Comparison of ENCODE assay signal across 12 cellular contexts in the genomic region with DNA sequence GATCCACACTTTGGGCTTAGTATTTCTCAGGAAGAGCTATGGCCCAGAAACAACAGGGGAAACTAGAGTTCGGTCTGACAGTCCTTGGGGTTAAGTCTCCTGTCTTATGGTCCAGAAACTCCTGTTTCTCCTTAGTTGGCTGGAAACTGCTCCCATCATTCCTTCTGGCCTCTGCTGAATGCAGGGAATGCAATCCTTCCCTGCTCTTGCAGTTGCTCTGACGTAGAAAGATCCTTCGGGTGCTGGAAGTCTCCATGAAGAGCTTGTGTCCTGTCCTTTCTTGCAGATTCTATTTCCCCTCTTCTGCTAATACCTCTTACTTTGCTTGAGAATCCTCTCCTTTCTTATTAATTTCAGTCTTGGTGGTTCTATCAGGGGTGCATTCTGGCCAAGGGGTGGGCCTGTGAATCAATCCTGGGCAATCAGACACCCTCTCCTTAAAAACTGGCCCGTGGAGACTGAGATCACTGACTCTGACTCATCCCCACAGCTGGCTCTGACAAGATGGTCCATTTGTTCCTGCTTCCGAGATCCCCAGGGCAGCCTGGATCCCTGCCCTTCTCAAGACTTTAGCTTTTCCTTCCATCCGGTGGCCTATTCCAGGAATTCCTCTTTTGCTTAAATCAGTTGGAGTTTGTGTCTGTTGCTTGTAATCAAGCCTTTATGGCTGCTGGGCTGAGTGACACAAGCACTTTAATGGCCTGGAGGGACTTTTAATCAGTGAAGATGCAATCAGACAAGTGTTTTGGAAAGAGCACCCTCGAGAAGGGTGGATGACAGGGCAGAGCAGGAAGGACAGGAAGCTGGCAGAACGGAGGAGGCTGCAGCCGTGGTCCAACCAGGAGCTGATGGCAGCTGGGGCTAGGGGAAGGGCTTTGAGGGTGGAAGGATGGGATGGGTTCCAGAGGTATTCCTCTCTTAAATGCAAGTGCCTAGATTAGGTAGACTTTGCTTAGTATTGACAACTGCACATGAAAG. TPM values are rescaled to one million over a fixed set of nuclear protein-coding genes. Genes with fewer than 3 reads are reported as not detected.
DNase-seq lines count a peak whose midpoint lies in the region; ATAC-seq, FAIRE-seq and TF ChIP-seq lines count a peak whose summit lies in the region.
"Had no signal": no experiment of that assay in that cellular context is flagged by ENCODE, and none has a peak within 500 bp of the region (broad histone marks: within the 10 kb centered on the region; RNA-seq: fewer than 3 reads in every experiment).

No MANE protein-coding gene starts in this region.

- no peak overlapping the region for H3K4me3 ChIP-seq in pancreas

- DNase-seq in Daoy (ENCODE audit: low read depth): peak; percentile 62
- DNase-seq in amniotic stem cell (lab: John Stamatoyannopoulos, UW): peak; percentile 67
- peak; percentile 48 for DNase-seq in foreskin melanocyte
- no peak for DNase-seq in pancreas
- DNase-seq in activated effector memory CD4-positive, alpha-beta T cell treated with anti-CD3 and anti-CD28 coated beads, Interleukin-2, amount 50 U/mL, for 16 hours: no peak
- DNase-seq in effector memory CD8-positive, alpha-beta T cell: no peak
- DNase-seq in HTR-8/SVneo (ENCODE audit: insufficient read length, low spot score): no peak
- DNase-seq: Caco-2, NCI-H748 treated with DMSO at 0.1 percent for 48 hours had no signal

- H3K4me1 ChIP-seq in pancreas: no peaks in the 10 kb centered on the region
- H3K4me1 ChIP-seq: Caco-2 had no signal

- TF ChIP-seq CTCF in pancreas (IDR thresholded peaks at IDR 0.05): no peak

- H3K9me3 ChIP-seq in pancreas: no peaks in the 10 kb centered on the region
- H3K9me3 ChIP-seq: Caco-2 had no signal

- H3K9me3 Mint-ChIP-seq in effector memory CD8-positive, alpha-beta T cell: peaks cover 0 to 2% of the 10 kb centered on the region in 2 donors

- no peak for FAIRE-seq in pancreas (lab: Jason Lieb, UNC)
- no peak for FAIRE-seq in HTR-8/SVneo (lab: Jason Lieb, UNC)

- no peak overlapping the region for H3K27ac Mint-ChIP-seq in effector memory CD8-positive, alpha-beta T cell
- H3K27ac Mint-ChIP-seq: activated naive CD8-positive, alpha-beta T cell had no signal

- ATAC-seq in pancreas: peak in 3 of 4 donors; percentile 38 to 70 (median 45)
- ATAC-seq in GM19463 (IDR thresholded peaks at IDR 0.05; ENCODE audit: unreplicated experiment): no peak
- ATAC-seq in effector memory CD8-positive, alpha-beta T cell (replicated peaks): no peak

- no peaks in the 10 kb centered on the region for H3K36me3 Mint-ChIP-seq in effector memory CD8-positive, alpha-beta T cell (ENCODE audit: insufficient read depth)
- H3K36me3 Mint-ChIP-seq: activated naive CD8-positive, alpha-beta T cell had no signal

- no peaks in the 10 kb centered on the region for H3K27me3 ChIP-seq in pancreas

- intact Hi-C loops in pancreas (cut with DNase I): loop anchor here in 1 of 3 donors (10.0 kb wide), 1 partner anchor 60 kb away; no protein-coding TSS in a partner anchor

- H3K27ac ChIP-seq in pancreas: no peak overlapping the region
- H3K27ac ChIP-seq: VCaP had no signal

- peaks cover 20 to 83% of the 10 kb centered on the region in 2 donors for H3K27me3 Mint-ChIP-seq in effector memory CD8-positive, alpha-beta T cell

- H3K36me3 ChIP-seq in pancreas: no peaks in the 10 kb centered on the region

- no peak overlapping the region for H3K4me3 Mint-ChIP-seq in effector memory CD8-positive, alpha-beta T cell
- H3K4me3 Mint-ChIP-seq: activated naive CD8-positive, alpha-beta T cell had no signal

- 67 to 72% methylated on average over 9 of the region's 9 CpGs for WGBS in pancreas, 2 donors

- no peaks in the 10 kb centered on the region for H3K4me1 Mint-ChIP-seq in effector memory CD8-positive, alpha-beta T cell (ENCODE audit: low read depth in 2 of 2)

RNA-seq across cellular contexts. Expression of a gene that starts 23.7 kb away (rescaled TPM):
- total RNA-seq in Daoy (2014; rRNA removed; shearing (Covaris generic)): 0.51 TPM in 1 of 2 replicates, not detected in the other
- 1 to 10 TPM in 3 of 6 donors, under 1 TPM in 3; 0.32 to 9.9 (median 1.6) TPM for total RNA-seq in pancreas
- 1 to 10 TPM in 1 of 2 donors, under 1 TPM in 1; 0.76 to 1.1 TPM for polyA plus RNA-seq in pancreas

Comparison
In these comparisons a context has a peak if more than half of its experiments do, and no peak if none do; other contexts are left out.
1. DNase-seq: peak in Daoy (single experiment), amniotic stem cell (single experiment) and foreskin melanocyte (single experiment); none in pancreas (0 of 6), activated effector memory CD4-positive, alpha-beta T cell treated with anti-CD3 and anti-CD28 coated beads, Interleukin-2, amount 50 U/mL, for 16 hours (single experiment), effector memory CD8-positive, alpha-beta T cell (0 of 3) and HTR-8/SVneo (single experiment).
2. ATAC-seq: peak in pancreas (3 of 4); none in GM19463 (single experiment) and effector memory CD8-positive, alpha-beta T cell (single experiment).